8 cellular contexts compared by ENCODE assay signal in the genomic region with DNA sequence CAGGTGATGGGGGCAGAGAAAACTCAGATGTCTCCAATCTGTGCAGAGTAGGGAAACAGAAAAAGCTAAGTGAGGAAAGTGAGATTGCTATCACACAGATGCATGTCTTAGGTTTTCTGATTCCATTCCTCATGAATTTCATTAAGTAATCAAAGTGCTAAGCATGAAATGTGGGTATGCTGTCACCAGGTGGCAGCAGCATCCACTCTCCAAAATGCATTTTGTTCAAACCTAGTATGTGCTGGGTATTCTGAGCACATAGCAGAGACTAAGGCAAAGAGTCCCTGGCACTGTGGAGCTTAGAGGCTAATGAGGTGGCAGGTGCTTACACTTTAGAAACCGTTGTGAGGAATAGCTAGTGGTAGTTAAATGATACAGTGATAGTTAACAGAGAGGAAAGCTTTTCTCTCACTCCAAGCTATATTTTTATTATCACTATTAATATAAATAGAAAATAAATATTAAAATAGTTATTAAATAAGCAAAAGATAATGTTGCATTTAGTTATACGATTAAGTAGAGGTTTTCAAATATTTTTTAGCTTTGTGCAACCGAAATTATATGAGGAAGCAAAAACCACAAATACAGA.
DNase-seq lines count a peak whose midpoint lies in the region; ATAC-seq and TF ChIP-seq lines count a peak whose summit lies in the region.

No MANE protein-coding gene starts in this region.

- no peaks in the 10 kb centered on the region for H4K20me1 ChIP-seq in PC-3 (ENCODE audit: low read length)

- H2AFZ ChIP-seq in PC-3 (ENCODE audit: low read length): no peak overlapping the region

- H3K9me3 ChIP-seq in PC-3 (ENCODE audit: low read length): no peaks in the 10 kb centered on the region
- H3K9me3 ChIP-seq in breast epithelium: no peaks in the 10 kb centered on the region
- no peaks in the 10 kb centered on the region for H3K9me3 ChIP-seq in mucosa of stomach (ENCODE audit: control insufficient read depth, low read length)

- H3K4me2 ChIP-seq in PC-3 (ENCODE audit: low read length): no peak overlapping the region

- no peak overlapping the region for H3K27ac ChIP-seq in PC-3 (ENCODE audit: low read length)
- no peak overlapping the region for H3K27ac ChIP-seq in breast epithelium

- TF ChIP-seq CTCF in HFFc6 (IDR thresholded peaks at IDR 0.05) (peak; percentile 77), PC-3 (conservative IDR thresholded peaks at IDR 0.05; ENCODE audit: low read depth, low read length) (peak; percentile 60), breast epithelium (IDR thresholded peaks at IDR 0.05) (no peak)

- no TSS peak for BruUV-seq in PC-3 (replicated peaks; lab: Mats Ljungman, UMichigan)

- no peaks in the 10 kb centered on the region for H3K79me2 ChIP-seq in PC-3 (ENCODE audit: low read length)

- no peak overlapping the region for H3K4me3 Mint-ChIP-seq in HFFc6

- no peak; the same call in 1 of the 2 replicates for ATAC-seq in PC-3
- ATAC-seq in GM19452 (IDR thresholded peaks at IDR 0.05; ENCODE audit: unreplicated experiment): no peak

- H3K36me3 ChIP-seq in PC-3 (ENCODE audit: low read depth, low read length) (no peaks in the 10 kb centered on the region), breast epithelium (no peaks in the 10 kb centered on the region), mucosa of stomach (ENCODE audit: control insufficient read depth, insufficient read depth, low read length) (no peaks in the 10 kb centered on the region)

- peak; percentile 14 for DNase-seq in DMS53 treated with DMSO at 0.1 percent for 48 hours (lab: John Stamatoyannopoulos, UW; ENCODE audit: unreplicated experiment)
- DNase-seq in HFFc6: no peak
- peak; percentile 41 for DNase-seq in PC-3
- no peak for DNase-seq in breast epithelium (ENCODE audit: low spot score in 2 of 2)
- DNase-seq in occipital lobe (lab: John Stamatoyannopoulos, UW): no peak
- no peak for DNase-seq in GM19240 (ENCODE audit: insufficient read length, low spot score)

- H3K9me2 ChIP-seq in PC-3 (replicated peaks; ENCODE audit: low read length): no peaks in the 10 kb centered on the region

- TF ChIP-seq POLR2A in breast epithelium (IDR thresholded peaks at IDR 0.05): no peak

- H3K4me1 ChIP-seq in PC-3 (ENCODE audit: insufficient read depth, low read length) (no peaks in the 10 kb centered on the region), breast epithelium (no peaks in the 10 kb centered on the region), mucosa of stomach (ENCODE audit: control insufficient read depth, insufficient read depth, low read length) (no peaks in the 10 kb centered on the region)

- H3K27me3 ChIP-seq in PC-3 (ENCODE audit: low read length) (peaks cover 17% of the 10 kb centered on the region), breast epithelium (no peaks in the 10 kb centered on the region), mucosa of stomach (ENCODE audit: control insufficient read depth, insufficient read depth, low read length) (no peaks in the 10 kb centered on the region)

- H3K27me3 Mint-ChIP-seq in HFFc6 (ENCODE audit: insufficient read depth): peaks cover 12% of the 10 kb centered on the region

- no peaks in the 10 kb centered on the region for H3K9me3 Mint-ChIP-seq in HFFc6

- no peak overlapping the region for H3K27ac Mint-ChIP-seq in HFFc6

- H3K36me3 Mint-ChIP-seq in HFFc6 (ENCODE audit: low read depth): no peaks in the 10 kb centered on the region

- POLR2A ChIA-PET in PC-3 (lab: Charles Lee; ENCODE audit: unreplicated experiment): no interaction called here

- no peak overlapping the region for H3K4me3 ChIP-seq in PC-3 (ENCODE audit: low read length)
- peak overlapping the region; percentile 27 to 67 (median 36) for H3K4me3 ChIP-seq in breast epithelium
- H3K4me3 ChIP-seq in mucosa of stomach (ENCODE audit: low read length): peak overlapping the region; percentile 39

- CTCF ChIA-PET in PC-3 (lab: Charles Lee): no interaction called here

- intact Hi-C loops in PC-3 (cut with micrococcal nuclease): no loop called here
- intact Hi-C loops in breast epithelium (cut with DNase I; ENCODE audit: low total_unique reads): no loop called here

- no peaks in the 10 kb centered on the region for H3F3A ChIP-seq in PC-3 (ENCODE audit: low read length, unreplicated experiment)

- no peak overlapping the region for H3K9ac ChIP-seq in PC-3 (ENCODE audit: low read length)
- peak overlapping the region; percentile 67 for H3K9ac ChIP-seq in mucosa of stomach (ENCODE audit: low read length)

- no peaks in the 10 kb centered on the region for H3K4me1 Mint-ChIP-seq in HFFc6 (ENCODE audit: low read depth)

Comparison
In these comparisons a context has a peak if more than half of its experiments do, and no peak if none do; other contexts are left out.
1. DNase-seq: peak in DMS53 treated with DMSO at 0.1 percent for 48 hours (single experiment) and PC-3 (single experiment); none in HFFc6 (single experiment), breast epithelium (0 of 2), occipital lobe (single experiment) and GM19240 (single experiment).
2. CTCF ChIP-seq: peak in HFFc6 (single experiment) and PC-3 (single experiment); none in breast epithelium (0 of 3).